10 cellular contexts compared by ENCODE assay signal in genomic region chr10:46283945-46284285, GRCh38. TPM values are rescaled to one million over a fixed set of nuclear protein-coding genes. Genes with fewer than 3 reads are reported as not detected.
A peak's percentile ranks its signal among the peaks of the same experiment; 100 is the strongest.
DNase-seq lines count a peak whose midpoint lies in the region; ATAC-seq, FAIRE-seq and TF ChIP-seq lines count a peak whose summit lies in the region.
"Had no signal": no experiment of that assay in that cellular context is flagged by ENCODE, and none has a peak within 500 bp of the region (broad histone marks: within the 10 kb centered on the region; RNA-seq: fewer than 3 reads in every experiment).

No MANE protein-coding gene starts in this region.

- no peak for ATAC-seq in activated T-cell treated with anti-CD3 and anti-CD28 coated beads, Interleukin-2, amount 50 U/mL, for 4 hours
- ATAC-seq in upper lobe of left lung (ENCODE audit: low FRiP score in 2 of 2) (no peak), HG02588 (IDR thresholded peaks at IDR 0.05; ENCODE audit: unreplicated experiment) (no peak)

- H4K20me1 ChIP-seq in astrocyte (ENCODE audit: insufficient read depth, low read length), result no peaks in the 10 kb centered on the region

- peak overlapping the region; percentile 90 for H3K4me3 Mint-ChIP-seq in activated T-cell treated with anti-CD3 and anti-CD28 coated beads, Interleukin-2, amount 50 U/mL, for 4 hours
- H3K4me3 Mint-ChIP-seq in astrocyte (ENCODE audit: unreplicated experiment), result peak overlapping the region; percentile 89

- peaks cover 14% of the 10 kb centered on the region for H3K27me3 Mint-ChIP-seq in activated T-cell treated with anti-CD3 and anti-CD28 coated beads, Interleukin-2, amount 50 U/mL, for 4 hours (ENCODE audit: low read depth)
- H3K27me3 Mint-ChIP-seq in astrocyte (ENCODE audit: low read depth, unreplicated experiment), result peaks cover 41% of the 10 kb centered on the region

- H2AFZ ChIP-seq in astrocyte (ENCODE audit: low read depth, low read length), result peak overlapping the region; percentile 94

- H3K4me1 Mint-ChIP-seq in activated T-cell treated with anti-CD3 and anti-CD28 coated beads, Interleukin-2, amount 50 U/mL, for 4 hours (ENCODE audit: low read depth), result peaks cover 23% of the 10 kb centered on the region
- H3K4me1 Mint-ChIP-seq in astrocyte (ENCODE audit: low read depth, unreplicated experiment), result peaks cover 6% of the 10 kb centered on the region

- no peaks in the 10 kb centered on the region for H3K36me3 Mint-ChIP-seq in activated T-cell treated with anti-CD3 and anti-CD28 coated beads, Interleukin-2, amount 50 U/mL, for 4 hours (ENCODE audit: insufficient read depth)
- peaks cover 2% of the 10 kb centered on the region for H3K36me3 Mint-ChIP-seq in astrocyte (ENCODE audit: low read depth, unreplicated experiment)

- H3K36me3 ChIP-seq in astrocyte (ENCODE audit: insufficient read depth, low read length) (no peaks in the 10 kb centered on the region), mesodermal cell (ENCODE audit: control insufficient read depth, insufficient read depth, low read length) (no peaks in the 10 kb centered on the region), upper lobe of left lung (no peaks in the 10 kb centered on the region)

- H3K9me3 ChIP-seq in astrocyte (ENCODE audit: insufficient read depth, low read depth, low read length), result no peaks in the 10 kb centered on the region
- H3K9me3 ChIP-seq in mesodermal cell (ENCODE audit: control insufficient read depth, low read length), result no peaks in the 10 kb centered on the region
- no peaks in the 10 kb centered on the region for H3K9me3 ChIP-seq in upper lobe of left lung

- peaks cover 3% of the 10 kb centered on the region for H3K4me1 ChIP-seq in astrocyte (ENCODE audit: insufficient read depth, low read length)
- H3K4me1 ChIP-seq in mesodermal cell (ENCODE audit: control insufficient read depth, insufficient read depth, low read length, poor library complexity, severe bottlenecking), result peaks cover 5% of the 10 kb centered on the region
- peaks cover 19 to 38% (median 31%) of the 10 kb centered on the region in 4 donors for H3K4me1 ChIP-seq in upper lobe of left lung

- H3K27ac ChIP-seq in astrocyte (ENCODE audit: low read depth, low read length) (no peak overlapping the region), mesodermal cell (ENCODE audit: low read depth, low read length, severe bottlenecking) (no peak overlapping the region), upper lobe of left lung (peak overlapping the region in 1 of 4 donors; percentile 87)

- no peak for FAIRE-seq in astrocyte (lab: Jason Lieb, UNC)

- H3K79me2 ChIP-seq in astrocyte (ENCODE audit: insufficient read depth, low read length), result no peaks in the 10 kb centered on the region

- no peak for TF ChIP-seq POLR2A in upper lobe of left lung (IDR thresholded peaks at IDR 0.05)

- peak overlapping the region; percentile 89 for H3K4me2 ChIP-seq in astrocyte (ENCODE audit: low read length)

- H3K9me3 Mint-ChIP-seq in activated T-cell treated with anti-CD3 and anti-CD28 coated beads, Interleukin-2, amount 50 U/mL, for 4 hours, result no peaks in the 10 kb centered on the region
- peaks cover 4% of the 10 kb centered on the region for H3K9me3 Mint-ChIP-seq in astrocyte (ENCODE audit: unreplicated experiment)

- no peak for DNase-seq in activated T-cell treated with anti-CD3 and anti-CD28 coated beads, Interleukin-2, amount 50 U/mL, for 4 hours
- no peak for DNase-seq in activated T-cell treated with anti-CD3 and anti-CD28 coated beads, Interleukin-2, amount 50 U/mL, for 1 hour
- DNase-seq in astrocyte (ENCODE audit: low read depth) (no peak), upper lobe of left lung (no peak), NCI-H526 treated with DMSO at 0.1 percent for 48 hours (lab: John Stamatoyannopoulos, UW) (no peak), mucosa of gallbladder (ENCODE audit: low spot score) (no peak)
- DNase-seq: cortex of kidney; NK-92 treated with Interleukin-12 subunit alpha and Interleukin-12 subunit beta, amount 100 ng/mL, for 24 hours had no signal

- TF ChIP-seq CTCF in astrocyte (IDR thresholded peaks at IDR 0.05; ENCODE audit: insufficient read depth, low read depth, low read length) (no peak), upper lobe of left lung (IDR thresholded peaks at IDR 0.05) (no peak)

- H3K27ac Mint-ChIP-seq in astrocyte (ENCODE audit: unreplicated experiment), result peak overlapping the region; percentile 38

- no peak for TF ChIP-seq EP300 in upper lobe of left lung (IDR thresholded peaks at IDR 0.05)

- H3K4me3 ChIP-seq in astrocyte (ENCODE audit: insufficient read depth, low read depth, low read length) (peak overlapping the region; percentile 57), mesodermal cell (ENCODE audit: extremely low read depth, insufficient read depth, low read length, poor library complexity, severe bottlenecking) (peak overlapping the region; percentile 56), upper lobe of left lung (peak overlapping the region in 3 of 4 donors; percentile 53 to 81 (median 75))

- H3K27me3 ChIP-seq in astrocyte (ENCODE audit: insufficient read depth, low read length), result peaks cover 17% of the 10 kb centered on the region
- H3K27me3 ChIP-seq in upper lobe of left lung, result no peaks in the 10 kb centered on the region

- 29 to 33% methylated on average over 4 to 5 of the region's 5 CpGs for WGBS in mesodermal cell (ENCODE audit: insufficient coverage in 2 of 2), 2 experiments
- WGBS in upper lobe of left lung, 2 donors, result 23 to 29% methylated on average over 5 of the region's 5 CpGs

- peak overlapping the region; percentile 77 for H3K9ac ChIP-seq in astrocyte (ENCODE audit: low read length)

RNA-seq across cellular contexts. Expression of gene ANTXRL, which starts 2.9 kb away (rescaled TPM):
- total RNA-seq in activated T-cell treated with anti-CD3 and anti-CD28 coated beads, Interleukin-2, amount 50 U/mL, for 4 hours, result not detected
- not detected in 2 replicates for total RNA-seq in astrocyte
- polyA plus RNA-seq in mesodermal cell (2013, experiment 1 of 2), result not detected
- polyA plus RNA-seq in mesodermal cell (2013, experiment 2 of 2), result not detected
- total RNA-seq in upper lobe of left lung, result not detected
- total RNA-seq in mucosa of gallbladder, result not detected
